In the genomic region with DNA sequence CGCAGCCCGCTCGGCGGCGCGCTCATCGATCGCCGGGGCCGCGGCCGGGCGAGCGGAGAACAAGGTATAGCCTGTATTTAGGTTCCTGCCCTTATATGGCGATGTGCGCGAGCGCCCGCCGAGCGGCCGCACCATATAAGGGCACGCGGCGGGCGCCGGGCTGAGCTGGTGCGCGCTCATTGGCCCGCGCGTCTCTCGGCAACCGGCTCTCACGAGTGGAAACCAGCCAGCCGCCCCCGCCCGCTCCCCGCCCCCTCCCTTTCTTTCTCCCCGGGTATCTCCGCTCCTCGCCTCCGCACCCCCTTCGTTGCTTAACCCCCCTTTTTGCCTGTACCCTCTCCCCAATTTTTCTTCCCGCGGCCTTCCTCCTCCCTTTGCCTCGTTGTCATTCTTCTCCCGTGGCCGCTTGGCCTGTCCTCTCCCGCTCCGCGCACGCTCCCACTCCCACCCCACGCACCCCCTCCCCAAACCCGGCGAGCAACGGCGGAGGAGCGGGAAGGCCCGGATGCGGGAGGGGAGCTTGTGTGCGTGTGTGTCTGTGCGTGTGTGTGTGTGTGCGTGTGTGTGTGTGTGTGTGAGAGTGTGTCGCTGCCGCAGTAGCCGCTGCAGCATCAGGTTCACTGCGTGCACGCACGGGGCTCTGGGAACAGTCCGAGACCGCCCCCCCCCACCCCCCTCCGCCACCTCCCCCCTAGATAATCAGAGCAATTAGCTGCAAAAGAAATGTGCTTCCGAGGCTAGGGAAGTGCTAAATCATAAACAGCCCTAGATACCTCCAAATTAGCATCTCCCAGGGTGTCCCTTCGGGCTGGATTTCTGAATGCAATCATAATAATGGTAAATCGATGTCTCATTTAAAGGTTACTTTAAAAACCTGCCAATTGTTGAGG, we compare ENCODE assay signal across 7 cellular contexts.
DNase-seq lines count a peak whose midpoint lies in the region; ATAC-seq and TF ChIP-seq lines count a peak whose summit lies in the region.

No MANE protein-coding gene starts in this region.

- no peak for TF ChIP-seq CTCF in WERI-Rb-1 (IDR thresholded peaks at IDR 0.05; ENCODE audit: low read depth, low read length)

- peaks cover 9% of the 10 kb centered on the region for H3K9me3 ChIP-seq in WERI-Rb-1 (ENCODE audit: severe bottlenecking)

- ATAC-seq in GM18868 (IDR thresholded peaks at IDR 0.05; ENCODE audit: unreplicated experiment) (peak; percentile 81), HG03159 (IDR thresholded peaks at IDR 0.05; ENCODE audit: unreplicated experiment) (peak; percentile 77)

- no peaks in the 10 kb centered on the region for H3K36me3 ChIP-seq in WERI-Rb-1

- peak; percentile 96 for DNase-seq in NCI-H2196 treated with DMSO at 0.1 percent for 48 hours (lab: John Stamatoyannopoulos, UW; ENCODE audit: unreplicated experiment)
- peak; percentile 95 for DNase-seq in WERI-Rb-1
- peak; percentile 95 to 99 for DNase-seq in T47D (ENCODE audit: low read depth in 1 of 2, low spot score in 1 of 2)
- peak; percentile 72 for DNase-seq in kidney glomerular epithelial cell (lab: John Stamatoyannopoulos, UW)
- DNase-seq in stimulated activated CD4-positive, alpha-beta T cell treated with anti-CD3 and anti-CD28 coated beads, Interleukin-4, amount 100 ng/mL, for 24 hours: peak; percentile 79

- in situ Hi-C loops in T47D (cut with HindIII; ENCODE audit: low pct_unique_long_range_greater_than_20kb, low sequenced_read_pairs): no loop called here

- H3K27ac ChIP-seq in WERI-Rb-1: peak overlapping the region; percentile 76

- H3K27me3 ChIP-seq in WERI-Rb-1 (ENCODE audit: insufficient read depth, low read depth, severe bottlenecking): no peaks in the 10 kb centered on the region

- H3K4me3 ChIP-seq in WERI-Rb-1 (ENCODE audit: low read depth, low read length): peak overlapping the region; percentile 67

Comparison
In these comparisons a context has a peak if more than half of its experiments do, and no peak if none do; other contexts are left out.
1. Peak in every context shown above with its lines: DNase-seq, ATAC-seq, H3K4me3 ChIP-seq and H3K27ac ChIP-seq.